Comparison of ENCODE assay signal across 9 cellular contexts in the genomic region with DNA sequence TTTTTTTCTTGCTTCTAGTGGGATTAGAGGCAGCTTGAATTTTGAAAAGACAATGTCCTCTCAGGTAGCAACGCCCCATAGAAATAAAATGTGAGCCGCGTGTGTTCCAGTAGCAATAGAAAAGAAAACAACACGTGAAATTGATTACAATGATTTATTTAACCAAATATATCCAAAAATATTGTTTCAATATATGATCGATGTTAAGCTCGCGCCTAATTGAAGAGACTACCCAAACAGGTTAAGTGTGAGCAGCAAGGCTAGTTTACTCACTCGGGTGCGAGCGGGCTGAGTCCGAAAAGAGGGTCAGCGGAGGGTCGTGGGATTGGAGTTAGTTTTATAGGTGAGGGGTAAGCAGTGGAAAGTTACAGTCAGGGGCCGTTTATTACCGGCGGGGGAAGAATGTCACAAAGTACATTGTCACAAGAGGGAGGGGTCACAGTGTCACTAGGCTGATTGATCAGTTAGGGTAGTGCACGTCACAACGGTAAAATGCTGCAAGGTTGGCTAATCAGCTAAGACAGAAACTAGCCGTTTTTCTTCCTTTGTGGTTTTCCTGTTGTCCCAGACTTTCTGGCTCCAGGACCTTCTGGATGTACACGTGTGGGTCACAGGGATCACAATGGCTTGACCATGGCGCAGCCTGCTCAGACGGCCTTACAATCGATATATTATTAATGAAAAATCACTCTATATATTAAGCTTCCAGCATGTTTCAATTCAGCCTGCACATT.
DNase-seq lines count a peak whose midpoint lies in the region; TF ChIP-seq lines count a peak whose summit lies in the region.
"Had no signal": no experiment of that assay in that cellular context is flagged by ENCODE, and none has a peak within 500 bp of the region (broad histone marks: within the 10 kb centered on the region; RNA-seq: fewer than 3 reads in every experiment).

No MANE protein-coding gene starts in this region.

- H3K9ac ChIP-seq in mucosa of stomach (ENCODE audit: low read length) = peak overlapping the region; percentile 91

- H3K9me2 ChIP-seq in DOHH2 (replicated peaks; ENCODE audit: control insufficient read depth, low read length) = no peaks in the 10 kb centered on the region

- H3K36me3 ChIP-seq in DOHH2 (ENCODE audit: control insufficient read depth, low read length) (peaks cover 21% of the 10 kb centered on the region), mucosa of stomach (ENCODE audit: control insufficient read depth, insufficient read depth, low read length) (no peaks in the 10 kb centered on the region)

- peaks cover 24% of the 10 kb centered on the region for H3K4me1 ChIP-seq in DOHH2 (ENCODE audit: control insufficient read depth, low read length)
- peaks cover 14% of the 10 kb centered on the region for H3K4me1 ChIP-seq in mucosa of stomach (ENCODE audit: control insufficient read depth, insufficient read depth, low read length)

- H3K27ac ChIP-seq in DOHH2 (ENCODE audit: low read depth, low read length) = no peak overlapping the region

- no peak for TF ChIP-seq POLR2A in NB4 (IDR thresholded peaks at IDR 0.05; ENCODE audit: extremely low read depth, insufficient read length)

- H3K4me3 ChIP-seq in DOHH2 (ENCODE audit: low read length) (peak overlapping the region; percentile 85), NB4 (ENCODE audit: low read depth, low read length) (peak overlapping the region; percentile 89), mucosa of stomach (ENCODE audit: low read length) (peak overlapping the region; percentile 4)

- H3K4me2 ChIP-seq in DOHH2 (ENCODE audit: low read length) = peak overlapping the region; percentile 77

- H4K20me1 ChIP-seq in DOHH2 (ENCODE audit: control insufficient read depth, insufficient read depth, low read depth, low read length) = no peaks in the 10 kb centered on the region

- peaks cover 7% of the 10 kb centered on the region; the same call in 1 of the 2 replicates for H3K9me3 ChIP-seq in DOHH2 (ENCODE audit: control insufficient read depth, insufficient read depth, low read length)
- H3K9me3 ChIP-seq in mucosa of stomach (ENCODE audit: control insufficient read depth, low read length) = no peaks in the 10 kb centered on the region
- H3K9me3 ChIP-seq: mucosa of descending colon had no signal

- no peaks in the 10 kb centered on the region for H3K27me3 ChIP-seq in DOHH2 (ENCODE audit: control insufficient read depth, low read length)
- no peaks in the 10 kb centered on the region for H3K27me3 ChIP-seq in mucosa of stomach (ENCODE audit: control insufficient read depth, insufficient read depth, low read length)

- peaks cover 42% of the 10 kb centered on the region for H3K79me2 ChIP-seq in DOHH2 (ENCODE audit: control insufficient read depth, low read length)

- TF ChIP-seq CTCF in DOHH2 (IDR thresholded peaks at IDR 0.05; ENCODE audit: low read depth, low read length, poor library complexity, severe bottlenecking) (no peak), NB4 (IDR thresholded peaks at IDR 0.05; ENCODE audit: low read depth, low read length) (no peak)

- H3F3A ChIP-seq in DOHH2 (ENCODE audit: control insufficient read depth, insufficient read depth) = no peaks in the 10 kb centered on the region

- DNase-seq in NB4 (ENCODE audit: low read depth) (peak; percentile 78), NCI-H345 (lab: John Stamatoyannopoulos, UW) (no peak), D341Med (ENCODE audit: low spot score) (no peak), RKO (ENCODE audit: low spot score) (no peak), NCI-H226 (no peak)
- peak; percentile 12 for DNase-seq in central memory CD4-positive, alpha-beta T cell

Comparison
In these comparisons a context has a peak if more than half of its experiments do, and no peak if none do; other contexts are left out.
1. H3K4me3 ChIP-seq: peak in every context shown above with its lines; median percentile 89 in NB4; 85 in DOHH2; 4 in mucosa of stomach.
2. DNase-seq: peak in NB4 (single experiment) and central memory CD4-positive, alpha-beta T cell (single experiment); none in NCI-H345 (single experiment), D341Med (single experiment), RKO (single experiment) and NCI-H226 (single experiment).